ENCODE assay signal across 9 cellular contexts in the genomic region with DNA sequence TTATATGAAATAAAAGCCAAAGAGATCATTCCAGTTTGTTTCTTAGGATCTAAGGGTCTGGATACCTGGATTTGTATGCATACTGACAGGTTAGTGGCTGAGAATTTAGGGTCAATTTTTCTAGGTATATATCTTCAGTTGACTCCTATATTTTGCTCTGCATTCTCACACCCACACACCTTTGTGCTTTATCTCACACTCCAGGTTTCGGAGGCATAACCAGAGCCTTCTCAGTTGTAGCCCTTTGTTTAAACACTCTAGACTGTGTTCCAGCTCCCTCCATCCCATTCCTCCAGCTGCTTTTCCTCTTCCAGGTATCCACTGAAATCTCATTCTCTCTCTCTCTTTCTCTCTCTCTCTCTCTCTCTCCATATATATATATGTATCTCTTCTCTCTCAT.
"Had no signal": no experiment of that assay in that cellular context is flagged by ENCODE, and none has a peak within 500 bp of the region (broad histone marks: within the 10 kb centered on the region; RNA-seq: fewer than 3 reads in every experiment).

No MANE protein-coding gene starts in this region.

- H3K27ac ChIP-seq: HL-60, KMS-11 had no signal

- H3K4me3 Mint-ChIP-seq: IgD-negative memory B cell had no signal

- H3K9me3 Mint-ChIP-seq: IgD-negative memory B cell had no signal

- FAIRE-seq: HepG2, HTR-8/SVneo had no signal

- DNase-seq: IMR-90, Karpas-422, KBM-7, KG1 had no signal

- H3K9ac ChIP-seq: KMS-11 had no signal

- H3K4me2 ChIP-seq: KMS-11 had no signal

- H3K27me3 Mint-ChIP-seq: IgD-negative memory B cell had no signal

- ATAC-seq: HepG2 had no signal

- H3K36me3 Mint-ChIP-seq: IgD-negative memory B cell had no signal

- H3K4me1 Mint-ChIP-seq: IgD-negative memory B cell had no signal
